14 cellular contexts compared by ENCODE assay signal in genomic region chr19:45922281-45922680, GRCh38. TPM values are rescaled to one million over a fixed set of nuclear protein-coding genes. Genes with fewer than 3 reads are reported as not detected.
A peak's percentile ranks its signal among the peaks of the same experiment; 100 is the strongest.
DNase-seq lines count a peak whose midpoint lies in the region; ATAC-seq, FAIRE-seq and TF ChIP-seq lines count a peak whose summit lies in the region.
"Had no signal": no experiment of that assay in that cellular context is flagged by ENCODE, and none has a peak within 500 bp of the region (broad histone marks: within the 10 kb centered on the region; RNA-seq: fewer than 3 reads in every experiment).

No MANE protein-coding gene starts in this region.

- FAIRE-seq in GM19239 (lab: Jason Lieb, UNC) = peak; percentile 14

- H3K27ac ChIP-seq in SK-N-SH (ENCODE audit: low read depth in 2 of 2, low read length in 1 of 2) (no peak overlapping the region), iPS DF 6.9 (ENCODE audit: low read length) (no peak overlapping the region)
- H3K27ac ChIP-seq: gastroesophageal sphincter had no signal

- intact Hi-C loops in Right ventricle myocardium superior (cut with DNase I) = no loop called here

- H3K79me2 ChIP-seq in SK-N-SH (ENCODE audit: insufficient read depth) = no peaks in the 10 kb centered on the region

- no peak for TF ChIP-seq RAD21 in SK-N-SH (IDR thresholded peaks at IDR 0.05; ENCODE audit: low read length)

- H4K20me1 ChIP-seq in SK-N-SH (ENCODE audit: insufficient read depth) = no peaks in the 10 kb centered on the region

- H3K9ac ChIP-seq in SK-N-SH = no peak overlapping the region

- H3K27me3 ChIP-seq in SK-N-SH (ENCODE audit: insufficient read depth) (peaks cover 5% of the 10 kb centered on the region; the same call in 1 of the 2 replicates), iPS DF 6.9 (ENCODE audit: control insufficient read depth, insufficient read depth, low read length) (no peaks in the 10 kb centered on the region)

- CTCF ChIA-PET in SK-N-SH (lab: Yijun Ruan, JAX) = interaction anchor here (0.6 kb wide), 1 partner anchor 9 kb away, joined by 4 read pairs; no protein-coding TSS in a partner anchor

- peak; percentile 18 for DNase-seq in CD1c-positive myeloid dendritic cell (ENCODE audit: extremely low spot score)
- no peak for DNase-seq in GM19239 (ENCODE audit: insufficient read length, low spot score)
- no peak for DNase-seq in SK-N-SH
- peak; percentile 64 for DNase-seq in iPS DF 6.9 (ENCODE audit: low read depth, low spot score)
- no peak for DNase-seq in Right ventricle myocardium superior
- DNase-seq: activated CD4-positive, alpha-beta T cell treated with anti-CD3 and anti-CD28 coated beads, Interleukin-2, amount 50 U/mL, for 4 hours; naive B cell; NCI-H1105 treated with DMSO at 0.1 percent for 48 hours; stimulated activated CD4-positive, alpha-beta T cell treated with anti-CD3 and anti-CD28 coated beads, Interleukin-1b, Interleukin-23, amount 100 ng/mL, for 48 hours had no signal

- POLR2A ChIA-PET in SK-N-SH (lab: Yijun Ruan, JAX) = no interaction called here

- TF ChIP-seq EP300 in SK-N-SH (IDR thresholded peaks at IDR 0.05; ENCODE audit: borderline replicate concordance in 1 of 2, low read depth in 1 of 2, low read length in 1 of 2) = no peak

- TF ChIP-seq CTCF in SK-N-SH (IDR thresholded peaks at IDR 0.05) = peak; percentile 14; the same call in 1 of the 2 replicates

- H3K4me3 ChIP-seq in SK-N-SH (ENCODE audit: low read depth in 2 of 2, low read length in 1 of 2) (no peak overlapping the region), iPS DF 6.9 (ENCODE audit: low read length) (no peak overlapping the region)
- H3K4me3 ChIP-seq: gastroesophageal sphincter had no signal

- H3K4me1 ChIP-seq in SK-N-SH (ENCODE audit: control insufficient read depth in 1 of 2, insufficient read depth in 2 of 2, low read depth in 1 of 2, low read length in 1 of 2) (no peaks in the 10 kb centered on the region), iPS DF 6.9 (ENCODE audit: control insufficient read depth, insufficient read depth, low read length) (0 out of 2 replicates have a peak, but pooled peaks cover 1% of the 10 kb centered on the region)
- H3K4me1 ChIP-seq: gastroesophageal sphincter had no signal

- no peak overlapping the region for H3K4me2 ChIP-seq in SK-N-SH

- WGBS in SK-N-SH (ENCODE audit: low lambda C conversion rate) = 79% methylated on average over 9 of the region's 9 CpGs
- no CpG with 5 or more reads among the region's 9 CpGs for WGBS in iPS DF 6.9 (ENCODE audit: insufficient coverage, insufficient read length)

- no peaks in the 10 kb centered on the region for H3K36me3 ChIP-seq in SK-N-SH (replicated peaks in 1 of 2; ENCODE audit: control insufficient read depth in 1 of 2, insufficient read depth in 2 of 2, low read length in 1 of 2)
- H3K36me3 ChIP-seq in iPS DF 6.9 (ENCODE audit: control insufficient read depth, insufficient read depth, low read length) = no peaks in the 10 kb centered on the region
- H3K36me3 ChIP-seq: gastroesophageal sphincter had no signal

- no peak for ATAC-seq in Right ventricle myocardium superior (ENCODE audit: poor library complexity)
- no peak for ATAC-seq in GM19328 (IDR thresholded peaks at IDR 0.05; ENCODE audit: unreplicated experiment)
- ATAC-seq in HG03565 (IDR thresholded peaks at IDR 0.05; ENCODE audit: unreplicated experiment) = no peak
- no peak for ATAC-seq in GM21529 (IDR thresholded peaks at IDR 0.05; ENCODE audit: unreplicated experiment)
- ATAC-seq: gastroesophageal sphincter had no signal

- H2AFZ ChIP-seq in SK-N-SH (ENCODE audit: low read depth) = no peak overlapping the region

- peaks cover 4% of the 10 kb centered on the region for H3F3A ChIP-seq in SK-N-SH (replicated peaks; ENCODE audit: insufficient read depth)

- no peaks in the 10 kb centered on the region for H3K9me2 ChIP-seq in SK-N-SH

- H3K9me3 ChIP-seq in SK-N-SH (no peaks in the 10 kb centered on the region), iPS DF 6.9 (ENCODE audit: control insufficient read depth, insufficient read depth, low read length) (no peaks in the 10 kb centered on the region)
- H3K9me3 ChIP-seq: gastroesophageal sphincter had no signal

TF ChIP-seq in SK-N-SH, 30 proteins besides CTCF, POLR2A, EP300 and RAD21:
- no peak for TF ChIP-seq NRF1 (IDR thresholded peaks at IDR 0.05; ENCODE audit: low read depth, low read length)

RNA-seq across cellular contexts. Expression of gene NANOS2, which starts 7.7 kb away (rescaled TPM):
- not detected in 2 replicates for polyA plus RNA-seq in SK-N-SH (2012; rRNA removed)
- polyA plus RNA-seq in SK-N-SH (2012; cell fraction: cytosol; rRNA removed) = not detected in 2 replicates
- not detected in 2 replicates for polyA plus RNA-seq in SK-N-SH (2012; cell fraction: nucleus; rRNA removed)
- not detected for total RNA-seq in Right ventricle myocardium superior
- total RNA-seq: gastroesophageal sphincter, temporal lobe had no signal

RNA-seq across cellular contexts. Expression of gene MYPOP, which starts 19.9 kb away (rescaled TPM):
- polyA plus RNA-seq in SK-N-SH (2012; rRNA removed) = 2.8 and 5.1 TPM in 2 replicates
- 3.2 and 4.8 TPM in 2 replicates for polyA plus RNA-seq in SK-N-SH (2012; cell fraction: cytosol; rRNA removed)
- 11.0 and 16.2 TPM in 2 replicates for polyA plus RNA-seq in SK-N-SH (2012; cell fraction: nucleus; rRNA removed)
- 15.2 TPM for total RNA-seq in Right ventricle myocardium superior

RNA-seq across cellular contexts. Expression of gene IRF2BP1, which starts 36.3 kb away (rescaled TPM):
- polyA plus RNA-seq in SK-N-SH (2012; rRNA removed) = 11.8 and 16.8 TPM in 2 replicates
- polyA plus RNA-seq in SK-N-SH (2012; cell fraction: cytosol; rRNA removed) = 7.0 and 11.8 TPM in 2 replicates
- 12.2 and 14.1 TPM in 2 replicates for polyA plus RNA-seq in SK-N-SH (2012; cell fraction: nucleus; rRNA removed)
- 20.0 TPM for total RNA-seq in Right ventricle myocardium superior

RNA-seq across cellular contexts. Expression of gene NOVA2, which starts 51.4 kb away (rescaled TPM):
- 1.3 and 1.9 TPM in 2 replicates for polyA plus RNA-seq in SK-N-SH (2012; rRNA removed)
- 1.7 and 2.1 TPM in 2 replicates for polyA plus RNA-seq in SK-N-SH (2012; cell fraction: cytosol; rRNA removed)
- polyA plus RNA-seq in SK-N-SH (2012; cell fraction: nucleus; rRNA removed) = 3.6 and 4.1 TPM in 2 replicates
- 3.7 TPM for total RNA-seq in Right ventricle myocardium superior

RNA-seq across cellular contexts. Expression of gene FOXA3, which starts 58.2 kb away (rescaled TPM):
- 0.97 and 1.5 TPM in 2 replicates for polyA plus RNA-seq in SK-N-SH (2012; rRNA removed)
- 0.91 and 1.0 TPM in 2 replicates for polyA plus RNA-seq in SK-N-SH (2012; cell fraction: cytosol; rRNA removed)
- polyA plus RNA-seq in SK-N-SH (2012; cell fraction: nucleus; rRNA removed) = 0.48 and 0.82 TPM in 2 replicates
- not detected for total RNA-seq in Right ventricle myocardium superior
- total RNA-seq: temporal lobe had no signal

Comparison
In these comparisons a context has a peak if more than half of its experiments do, and no peak if none do; other contexts are left out.
1. DNase-seq: peak in CD1c-positive myeloid dendritic cell (single experiment) and iPS DF 6.9 (single experiment); none in GM19239 (single experiment), SK-N-SH (single experiment) and Right ventricle myocardium superior (single experiment).